1 cellular context compared by ENCODE assay signal in the genomic region with DNA sequence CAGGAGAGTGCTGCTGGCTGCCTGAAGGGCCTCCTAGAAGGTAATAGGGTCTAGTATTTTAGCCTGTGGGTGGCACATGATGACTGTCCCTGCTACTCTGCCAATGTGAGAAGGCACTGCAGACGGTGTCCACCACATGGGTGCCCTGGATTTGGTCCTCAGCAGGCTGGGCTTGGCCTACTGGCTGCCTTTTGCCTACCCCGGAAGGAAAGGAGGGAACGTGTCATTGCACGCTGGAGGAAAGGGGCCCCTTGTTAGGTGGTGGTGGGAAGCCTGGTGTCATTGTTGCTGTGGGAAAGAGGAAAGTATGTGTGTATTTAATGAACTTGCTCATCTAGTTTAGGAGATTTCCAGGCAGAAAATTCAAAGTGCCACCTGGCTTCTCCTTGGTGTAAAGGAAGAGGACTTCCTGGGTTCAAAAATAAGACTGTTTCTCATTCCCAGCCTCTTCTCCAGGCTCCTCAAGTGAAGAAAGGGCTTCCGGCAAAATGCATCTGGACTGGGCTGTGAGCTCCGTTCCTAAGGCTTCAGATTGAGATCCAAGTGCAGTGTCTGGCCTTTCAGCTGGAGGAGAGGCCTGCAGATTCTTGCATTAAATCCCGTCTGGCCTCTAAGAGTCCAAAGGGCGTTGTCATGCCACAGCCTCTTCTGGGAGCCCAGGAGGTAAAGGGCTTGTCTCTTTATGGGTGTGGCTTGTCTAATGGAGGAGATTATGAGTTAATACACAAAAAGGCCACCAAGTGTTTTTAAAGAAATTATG.
TF ChIP-seq lines count a peak whose summit lies in the region.

No MANE protein-coding gene starts in this region.

TF ChIP-seq in SK-N-SH, 30 proteins besides CTCF, POLR2A, EP300 and RAD21 (continued from another document):
- TF ChIP-seq, protein P1, sequence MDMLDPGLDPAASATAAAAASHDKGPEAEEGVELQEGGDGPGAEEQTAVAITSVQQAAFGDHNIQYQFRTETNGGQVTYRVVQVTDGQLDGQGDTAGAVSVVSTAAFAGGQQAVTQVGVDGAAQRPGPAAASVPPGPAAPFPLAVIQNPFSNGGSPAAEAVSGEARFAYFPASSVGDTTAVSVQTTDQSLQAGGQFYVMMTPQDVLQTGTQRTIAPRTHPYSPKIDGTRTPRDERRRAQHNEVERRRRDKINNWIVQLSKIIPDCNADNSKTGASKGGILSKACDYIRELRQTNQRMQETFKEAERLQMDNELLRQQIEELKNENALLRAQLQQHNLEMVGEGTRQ (IDR thresholded peaks at IDR 0.05; ENCODE audit: borderline replicate concordance, low read depth, low read length): no peak
- no peak for TF ChIP-seq CHD2 (IDR thresholded peaks at IDR 0.05; ENCODE audit: low read length, partially characterized antibody)
- no peak for TF ChIP-seq POLR2AphosphoS5 (IDR thresholded peaks at IDR 0.05; ENCODE audit: low read depth, low read length)
- no peak for TF ChIP-seq FOSL2 (IDR thresholded peaks at IDR 0.05; ENCODE audit: borderline replicate concordance, low read depth)
- TF ChIP-seq TAF1 (IDR thresholded peaks at IDR 0.05; ENCODE audit: borderline replicate concordance, low read depth, low read length): no peak
